Comparison of ENCODE assay signal across 18 cellular contexts in the genomic region with DNA sequence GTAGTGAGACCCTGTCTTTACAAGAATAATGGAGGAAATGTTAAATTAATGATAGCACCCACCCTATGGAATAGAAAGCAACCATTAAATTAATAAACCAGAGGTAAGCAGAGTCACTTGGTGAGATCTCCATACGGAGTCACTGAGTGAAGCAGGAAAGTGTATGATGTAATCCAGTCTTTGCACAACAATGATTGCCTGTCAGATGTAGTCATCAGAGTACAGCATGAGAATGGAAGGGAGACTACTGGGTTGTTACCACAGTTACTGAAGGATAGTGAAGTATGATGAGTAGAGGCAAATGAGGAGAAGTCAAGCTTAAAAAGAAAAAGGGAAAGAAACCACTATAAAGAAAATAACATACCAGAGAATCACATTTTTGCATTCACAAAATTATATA.
"Had no signal": no experiment of that assay in that cellular context is flagged by ENCODE, and none has a peak within 500 bp of the region (broad histone marks: within the 10 kb centered on the region; RNA-seq: fewer than 3 reads in every experiment).

No MANE protein-coding gene starts in this region.

- H3K36me3 ChIP-seq: heart left ventricle, spleen, thoracic aorta, transverse colon had no signal

- H3K4me3 ChIP-seq: heart left ventricle, psoas muscle, spleen, thoracic aorta, transverse colon had no signal

- H3K27me3 ChIP-seq: transverse colon had no signal

- ATAC-seq: effector memory CD8-positive, alpha-beta T cell; heart left ventricle; psoas muscle; sciatic nerve; stimulated activated naive B cell treated with anti-CD40 and anti-IgM and Interleukin-4, amounts not matched to agents 10 μg/mL and 1 μg/mL and 100 μg/mL, for 72 hours; stimulated activated naive CD8-positive, alpha-beta T cell treated with anti-CD3 and anti-CD28 coated beads, Interleukin-15, amount 100 ng/mL, for 72 hours had no signal

- H3K4me1 ChIP-seq: heart left ventricle, psoas muscle, spleen, transverse colon had no signal

- H3K27ac ChIP-seq: heart left ventricle, psoas muscle, spleen, thoracic aorta, transverse colon had no signal

- DNase-seq: effector memory CD8-positive, alpha-beta T cell; foreskin melanocyte; heart left ventricle; hippocampal formation; kidney glomerular epithelial cell; mesendoderm; naive B cell; nephron progenitor cell; psoas muscle; spleen; stimulated activated CD4-positive, alpha-beta T cell treated with anti-CD3 and anti-CD28 coated beads, Interleukin-15, amount 100 ng/mL, for 24 hours; stimulated activated CD4-positive, alpha-beta T cell treated with anti-CD3 and anti-CD28 coated beads, Interleukin-1b, Interleukin-23, amount 100 ng/mL, for 48 hours; stimulated activated CD4-positive, alpha-beta T cell treated with anti-CD3 and anti-CD28 coated beads, Interleukin-4, amount 100 ng/mL, for 4 hours; stimulated activated naive B cell treated with anti-CD40 and anti-IgM and Interleukin-4, amounts not matched to agents 10 μg/mL and 1 μg/mL and 100 μg/mL, for 72 hours; stimulated activated naive CD8-positive, alpha-beta T cell treated with anti-CD3 and anti-CD28 coated beads, Interleukin-15, amount 100 ng/mL, for 72 hours; transverse colon had no signal

- H3K9me3 ChIP-seq: thoracic aorta had no signal
